In the genomic region with DNA sequence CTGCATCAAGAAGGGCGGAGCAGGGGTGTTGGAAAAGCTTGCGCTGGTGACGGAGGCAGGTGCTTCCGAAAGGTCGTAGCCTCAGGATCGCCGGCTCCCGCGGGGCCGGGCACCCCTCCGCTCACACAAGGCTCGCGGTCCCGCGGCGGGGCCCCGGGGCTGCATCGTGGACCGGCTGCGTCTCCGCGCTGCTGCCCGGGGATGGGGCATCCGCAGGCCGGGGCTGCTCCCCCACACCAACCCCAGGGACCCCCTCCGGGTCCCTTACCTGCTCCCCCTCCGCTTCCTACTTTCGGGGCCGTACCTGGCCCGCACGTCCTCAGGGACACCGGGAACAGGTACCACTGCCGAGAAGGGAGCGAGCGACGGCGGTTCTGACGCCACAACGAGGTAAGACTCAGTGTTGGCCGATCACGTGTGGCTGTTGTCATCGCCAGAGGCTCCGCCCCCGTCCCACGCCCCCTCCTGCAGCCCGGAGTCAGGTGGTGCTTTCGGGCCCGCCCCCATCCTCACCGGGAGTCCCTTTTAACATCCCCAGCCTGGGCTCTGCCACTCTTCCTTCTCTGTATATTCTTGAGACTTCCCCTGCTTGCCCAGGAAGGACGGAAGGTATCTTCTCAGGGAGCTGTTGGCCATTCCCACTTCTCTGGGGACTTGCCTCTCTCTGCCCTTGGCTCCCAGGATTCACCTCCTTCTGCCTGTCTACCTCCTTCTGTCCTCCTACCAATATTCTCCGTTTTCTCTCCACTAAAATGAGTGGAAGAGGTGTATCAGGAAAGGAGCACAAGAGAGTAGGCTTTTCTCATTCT, we compare ENCODE assay signal across 8 cellular contexts. TPM values are rescaled to one million over a fixed set of nuclear protein-coding genes. Genes with fewer than 3 reads are reported as not detected.
DNase-seq lines count a peak whose midpoint lies in the region; ATAC-seq and TF ChIP-seq lines count a peak whose summit lies in the region.

Gene BEX2, minus strand, starts transcription at position 399 of the 809 bp plus-strand sequence. CDS start 1,014 bp downstream, outside the sequence.

- TF ChIP-seq CTCF in GM10266 (IDR thresholded peaks at IDR 0.05; ENCODE audit: control insufficient read depth, insufficient read depth, low read depth, missing control alignments) (no peak), chondrocyte (IDR thresholded peaks at IDR 0.05) (no peak)

- H3K9me3 Mint-ChIP-seq in chondrocyte (ENCODE audit: low read depth), result peaks cover 3% of the 10 kb centered on the region

- DNase-seq in GM10266 (ENCODE audit: extremely low spot score) (peak; percentile 69), NCI-H1694 treated with DMSO at 0.1 percent for 48 hours (lab: John Stamatoyannopoulos, UW) (peak; percentile 39), chondrocyte (ENCODE audit: low spot score) (peak; percentile 90), left lobe of liver (ENCODE audit: low spot score) (peak; percentile 47), GM03348 (ENCODE audit: low spot score) (no peak)
- peak; percentile 68 to 73 for DNase-seq in activated CD4-positive, alpha-beta T cell treated with anti-CD3 and anti-CD28 coated beads for 24 hours (ENCODE audit: low read depth in 2 of 2)
- peak; percentile 79 for DNase-seq in stimulated activated CD4-positive, alpha-beta T cell treated with anti-CD3 and anti-CD28 coated beads, Interleukin-2, amount 100 ng/mL, for 4 hours (ENCODE audit: low read depth)

- no peaks in the 10 kb centered on the region for H3K27me3 Mint-ChIP-seq in chondrocyte (ENCODE audit: low read depth)

- ATAC-seq in HG02571 (IDR thresholded peaks at IDR 0.05; ENCODE audit: unreplicated experiment) (peak; percentile 95), left lobe of liver (peak; percentile 70)

- H3K4me3 Mint-ChIP-seq in chondrocyte (ENCODE audit: unreplicated experiment), result peak within 1 kb of the TSS; percentile 68

- peaks cover 4% of the 10 kb centered on the region for H3K4me1 Mint-ChIP-seq in chondrocyte (ENCODE audit: low read depth)

- H3K36me3 Mint-ChIP-seq in chondrocyte (ENCODE audit: low read depth), result no peaks in the 10 kb centered on the region

- no peak within 1 kb of the TSS for H3K27ac Mint-ChIP-seq in chondrocyte (ENCODE audit: unreplicated experiment)

RNA-seq across cellular contexts. Expression of gene BEX2, which starts in this region (rescaled TPM):
- total RNA-seq in chondrocyte, result 1.7 to 7.3 TPM (median 6.9 TPM) in 3 replicates
- 0.48 TPM for total RNA-seq in left lobe of liver

Comparison
In these comparisons a context has a peak if more than half of its experiments do, and no peak if none do; other contexts are left out.
1. Peak in DNase-seq and ATAC-seq in left lobe of liver; RNA of the gene not detected or under 1 TPM.